31 cellular contexts compared by ENCODE assay signal in genomic region chr3:4139462-4140140, GRCh38.
DNase-seq lines count a peak whose midpoint lies in the region; ATAC-seq and TF ChIP-seq lines count a peak whose summit lies in the region.
"Had no signal": no experiment of that assay in that cellular context is flagged by ENCODE, and none has a peak within 500 bp of the region (broad histone marks: within the 10 kb centered on the region; RNA-seq: fewer than 3 reads in every experiment).

No MANE protein-coding gene starts in this region.

- H3K4me3 ChIP-seq in Caco-2 (ENCODE audit: low read depth, low read length) = no peak overlapping the region
- no peak overlapping the region for H3K4me3 ChIP-seq in colonic mucosa
- H3K4me3 ChIP-seq: GM23338, heart left ventricle, left lung, psoas muscle, skin epidermis, upper lobe of right lung had no signal

- H3K36me3 Mint-ChIP-seq in Caco-2 (ENCODE audit: insufficient read depth, unreplicated experiment) = no peaks in the 10 kb centered on the region
- H3K36me3 Mint-ChIP-seq: brain; stimulated activated effector memory CD8-positive, alpha-beta T cell treated with anti-CD3 and anti-CD28 coated beads, Interleukin-12 subunit alpha, Interleukin-12 subunit beta, amount 100 ng/mL, for 72 hours had no signal

- no peaks in the 10 kb centered on the region for H3K27me3 Mint-ChIP-seq in Caco-2 (ENCODE audit: insufficient read depth, unreplicated experiment)
- H3K27me3 Mint-ChIP-seq: activated CD4-positive, alpha-beta T cell treated with anti-CD3 and anti-CD28 coated beads for 36 hours; brain; CD4-positive, alpha-beta memory T cell had no signal

- H3K9me3 ChIP-seq in Caco-2 (no peaks in the 10 kb centered on the region), colonic mucosa (no peaks in the 10 kb centered on the region)
- H3K9me3 ChIP-seq: left lung, upper lobe of right lung had no signal

- intact Hi-C loops in Caco-2 (cut with micrococcal nuclease; ENCODE audit: unreplicated experiment) (no loop called here), colonic mucosa (cut with DNase I) (no loop called here), Right ventricle myocardium superior (cut with DNase I) (no loop called here)

- no peak overlapping the region for H3K27ac Mint-ChIP-seq in Caco-2 (ENCODE audit: unreplicated experiment)
- H3K27ac Mint-ChIP-seq: activated CD4-positive, alpha-beta T cell treated with anti-CD3 and anti-CD28 coated beads for 36 hours; brain; CD4-positive, alpha-beta memory T cell; GM23338; stimulated activated effector memory CD8-positive, alpha-beta T cell treated with anti-CD3 and anti-CD28 coated beads, Interleukin-12 subunit alpha, Interleukin-12 subunit beta, amount 100 ng/mL, for 72 hours had no signal

- H3K27ac ChIP-seq in colonic mucosa = no peak overlapping the region
- H3K27ac ChIP-seq: heart left ventricle, left lung, psoas muscle, skin epidermis, upper lobe of right lung had no signal

- BruUV-seq in Caco-2 (replicated peaks; lab: Mats Ljungman, UMichigan) = no TSS peak

- no peak overlapping the region for H3K4me3 Mint-ChIP-seq in Caco-2 (ENCODE audit: unreplicated experiment)
- H3K4me3 Mint-ChIP-seq: activated CD4-positive, alpha-beta T cell treated with anti-CD3 and anti-CD28 coated beads for 36 hours; activated T-cell treated with anti-CD3 and anti-CD28 coated beads, Interleukin-2, amount 50 U/mL, for 4 hours; brain; CD4-positive, alpha-beta memory T cell; GM23338; stimulated activated effector memory CD8-positive, alpha-beta T cell treated with anti-CD3 and anti-CD28 coated beads, Interleukin-12 subunit alpha, Interleukin-12 subunit beta, amount 100 ng/mL, for 72 hours had no signal

- ATAC-seq in GM19438 (IDR thresholded peaks at IDR 0.05; ENCODE audit: low read depth, unreplicated experiment) (peak; percentile 73), HG03139 (IDR thresholded peaks at IDR 0.05; ENCODE audit: unreplicated experiment) (peak; percentile 61), Right ventricle myocardium superior (ENCODE audit: poor library complexity) (no peak), GM21360 (IDR thresholded peaks at IDR 0.05; ENCODE audit: unreplicated experiment) (no peak)
- ATAC-seq: activated CD4-positive, alpha-beta T cell treated with anti-CD3 and anti-CD28 coated beads for 36 hours; activated T-cell treated with anti-CD3 and anti-CD28 coated beads, Interleukin-2, amount 50 U/mL, for 4 hours; GM23338; heart left ventricle; left lung; psoas muscle; stimulated activated effector memory CD8-positive, alpha-beta T cell treated with anti-CD3 and anti-CD28 coated beads, Interleukin-12 subunit alpha, Interleukin-12 subunit beta, amount 100 ng/mL, for 72 hours; upper lobe of right lung had no signal

- CTCF ChIA-PET in Caco-2 (lab: Charles Lee) = no interaction called here

- H3K4me1 ChIP-seq in Caco-2 (peaks cover 24% of the 10 kb centered on the region), colonic mucosa (no peaks in the 10 kb centered on the region)
- H3K4me1 ChIP-seq: heart left ventricle, left lung, psoas muscle, upper lobe of right lung had no signal

- POLR2A ChIA-PET in Caco-2 (lab: Charles Lee) = no interaction called here

- H3K9ac ChIP-seq in colonic mucosa (ENCODE audit: low read depth in 2 of 2, low read length in 2 of 2) = no peak overlapping the region

- DNase-seq in Caco-2 = peak; percentile 42 to 46
- peak; percentile 22 for DNase-seq in colonic mucosa
- no peak for DNase-seq in Right ventricle myocardium superior
- no peak for DNase-seq in NCI-H1417 (lab: John Stamatoyannopoulos, UW)
- no peak for DNase-seq in T-helper 2 cell
- DNase-seq: activated CD4-positive, alpha-beta T cell treated with anti-CD3 and anti-CD28 coated beads for 36 hours; activated naive CD4-positive, alpha-beta T cell; activated T-cell treated with anti-CD3 and anti-CD28 coated beads, Interleukin-2, amount 50 U/mL, for 4 hours; AML-193; CD4-positive, alpha-beta memory T cell; effector CD4-positive, alpha-beta T cell; erythroblast; GDM1; heart left ventricle; Karpas-422; left lung; mesendoderm; NCI-H1694 treated with DMSO at 0.1 percent for 48 hours; NCI-H526 treated with DMSO at 0.1 percent for 48 hours; nucleus accumbens; psoas muscle; stimulated activated CD4-positive, alpha-beta T cell treated with anti-CD3 and anti-CD28 coated beads, Interleukin-2, amount 100 ng/mL, for 48 hours; substantia nigra; upper lobe of right lung had no signal

- no peaks in the 10 kb centered on the region for H3K36me3 ChIP-seq in Caco-2 (ENCODE audit: control insufficient read depth, insufficient read depth, low read length)
- H3K36me3 ChIP-seq in colonic mucosa = no peaks in the 10 kb centered on the region
- H3K36me3 ChIP-seq: heart left ventricle, left lung, upper lobe of right lung had no signal

- TF ChIP-seq CTCF in Caco-2 (IDR thresholded peaks at IDR 0.05; ENCODE audit: insufficient read depth in 1 of 2, low read depth in 1 of 2, low read length in 1 of 2, severe bottlenecking in 1 of 2, unreplicated experiment in 1 of 2) (no peak), colonic mucosa (IDR thresholded peaks at IDR 0.05) (no peak)

- H3K9me3 Mint-ChIP-seq in Caco-2 (ENCODE audit: unreplicated experiment) = peaks cover 3% of the 10 kb centered on the region
- H3K9me3 Mint-ChIP-seq: activated T-cell treated with anti-CD3 and anti-CD28 coated beads, Interleukin-2, amount 50 U/mL, for 4 hours; stimulated activated effector memory CD8-positive, alpha-beta T cell treated with anti-CD3 and anti-CD28 coated beads, Interleukin-12 subunit alpha, Interleukin-12 subunit beta, amount 100 ng/mL, for 72 hours had no signal

- H3K27me3 ChIP-seq in Caco-2 (replicated peaks; ENCODE audit: control insufficient read depth, insufficient read depth, low read length) (no peaks in the 10 kb centered on the region), colonic mucosa (no peaks in the 10 kb centered on the region)
- H3K27me3 ChIP-seq: heart left ventricle, left lung, upper lobe of right lung had no signal

- H3K4me1 Mint-ChIP-seq in Caco-2 (ENCODE audit: low read depth, unreplicated experiment) = peaks cover 11% of the 10 kb centered on the region
- H3K4me1 Mint-ChIP-seq: activated CD4-positive, alpha-beta T cell treated with anti-CD3 and anti-CD28 coated beads for 36 hours; brain; CD4-positive, alpha-beta memory T cell; GM23338; stimulated activated effector memory CD8-positive, alpha-beta T cell treated with anti-CD3 and anti-CD28 coated beads, Interleukin-12 subunit alpha, Interleukin-12 subunit beta, amount 100 ng/mL, for 72 hours had no signal

Comparison
In these comparisons a context has a peak if more than half of its experiments do, and no peak if none do; other contexts are left out.
1. DNase-seq: peak in Caco-2 (2 of 2) and colonic mucosa (single experiment); none in Right ventricle myocardium superior (single experiment), NCI-H1417 (0 of 3) and T-helper 2 cell (0 of 5).
2. ATAC-seq: peak in GM19438 (single experiment) and HG03139 (single experiment); none in Right ventricle myocardium superior (single experiment) and GM21360 (single experiment).